In genomic region chr2:232325324-232326273, GRCh38 we compare ENCODE assay signal across 1 cellular context.
TF ChIP-seq lines count a peak whose summit lies in the region.

No MANE protein-coding gene starts in this region.

TF ChIP-seq in WTC11, 78 proteins besides CTCF, POLR2A, EP300 and RAD21 (continued from another document):
- TF ChIP-seq PRDM15 (CRISPR knock-in tag; IDR thresholded peaks at IDR 0.05) (no peak), ATF3 (CRISPR knock-in tag; conservative IDR thresholded peaks at IDR 0.05) (no peak), STAT6 (CRISPR knock-in tag; conservative IDR thresholded peaks at IDR 0.05; ENCODE audit: low read depth) (no peak), ATF1 (CRISPR knock-in tag; IDR thresholded peaks at IDR 0.05) (no peak), GRHL2 (CRISPR knock-in tag; IDR thresholded peaks at IDR 0.05; ENCODE audit: insufficient replicate concordance, severe bottlenecking) (no peak), EMX1 (CRISPR knock-in tag; IDR thresholded peaks at IDR 0.05) (no peak), ATF2 (CRISPR knock-in tag; IDR thresholded peaks at IDR 0.05; ENCODE audit: borderline replicate concordance, low read depth) (no peak), MLX (CRISPR knock-in tag; IDR thresholded peaks at IDR 0.05) (no peak), CREB1 (CRISPR knock-in tag; IDR thresholded peaks at IDR 0.05) (no peak)
